In the genomic region with DNA sequence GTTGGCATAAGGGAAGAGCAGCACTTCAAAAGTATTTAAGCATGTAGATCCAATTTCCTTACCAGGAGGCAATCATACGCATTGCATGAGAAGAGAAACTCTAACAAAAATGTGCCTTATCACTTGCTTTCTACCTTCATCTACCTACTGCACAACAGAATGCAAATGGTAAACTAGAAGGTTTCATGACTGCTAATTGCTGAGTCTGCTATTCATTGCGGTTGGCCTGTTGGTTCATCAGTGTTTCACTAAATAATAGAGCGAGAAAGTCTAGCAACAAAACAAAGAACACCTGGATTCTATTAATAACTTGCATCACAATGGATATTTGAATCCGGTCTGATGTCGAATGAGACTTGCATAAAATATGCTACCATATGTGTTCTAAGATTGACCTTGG, we compare ENCODE assay signal across 1 cellular context.
TF ChIP-seq lines count a peak whose summit lies in the region.

No MANE protein-coding gene starts in this region.

TF ChIP-seq in HepG2, 621 proteins besides CTCF, POLR2A, EP300 and RAD21 (continued from another document):
- TF ChIP-seq, protein P1, sequence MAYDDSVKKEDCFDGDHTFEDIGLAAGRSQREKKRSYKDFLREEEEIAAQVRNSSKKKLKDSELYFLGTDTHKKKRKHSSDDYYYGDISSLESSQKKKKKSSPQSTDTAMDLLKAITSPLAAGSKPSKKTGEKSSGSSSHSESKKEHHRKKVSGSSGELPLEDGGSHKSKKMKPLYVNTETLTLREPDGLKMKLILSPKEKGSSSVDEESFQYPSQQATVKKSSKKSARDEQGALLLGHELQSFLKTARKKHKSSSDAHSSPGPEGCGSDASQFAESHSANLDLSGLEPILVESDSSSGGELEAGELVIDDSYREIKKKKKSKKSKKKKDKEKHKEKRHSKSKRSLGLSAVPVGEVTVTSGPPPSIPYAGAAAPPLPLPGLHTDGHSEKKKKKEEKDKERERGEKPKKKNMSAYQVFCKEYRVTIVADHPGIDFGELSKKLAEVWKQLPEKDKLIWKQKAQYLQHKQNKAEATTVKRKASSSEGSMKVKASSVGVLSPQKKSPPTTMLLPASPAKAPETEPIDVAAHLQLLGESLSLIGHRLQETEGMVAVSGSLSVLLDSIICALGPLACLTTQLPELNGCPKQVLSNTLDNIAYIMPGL (CRISPR knock-in tag; IDR thresholded peaks at IDR 0.05; ENCODE audit: borderline replicate concordance in 1 of 2, low read depth in 1 of 2): no peak
TF ChIP-seq in HepG2: peak in this region for 2.
